ENCODE assay signal across 23 cellular contexts in genomic region chr14:48384786-48385185, GRCh38.
DNase-seq lines count a peak whose midpoint lies in the region; ATAC-seq, FAIRE-seq and TF ChIP-seq lines count a peak whose summit lies in the region.
"Had no signal": no experiment of that assay in that cellular context is flagged by ENCODE, and none has a peak within 500 bp of the region (broad histone marks: within the 10 kb centered on the region; RNA-seq: fewer than 3 reads in every experiment).

No MANE protein-coding gene starts in this region.

- no peaks in the 10 kb centered on the region for H3K27me3 Mint-ChIP-seq in astrocyte (ENCODE audit: low read depth, unreplicated experiment)
- H3K27me3 Mint-ChIP-seq: CD4-positive, alpha-beta T cell had no signal

- no peak overlapping the region for H3K9ac ChIP-seq in astrocyte (ENCODE audit: low read length)

- H3K4me2 ChIP-seq in astrocyte (ENCODE audit: low read length): no peak overlapping the region
- H3K4me2 ChIP-seq: A549, GM23338 had no signal

- 27% methylated on average over 1 of the region's 1 CpG for WGBS in prostate gland

- H3K27me3 ChIP-seq in astrocyte (ENCODE audit: insufficient read depth, low read length) (no peaks in the 10 kb centered on the region), prostate gland (replicated peaks; ENCODE audit: insufficient read depth) (no peaks in the 10 kb centered on the region)

- H3K36me3 ChIP-seq in astrocyte (ENCODE audit: insufficient read depth, low read length) (no peaks in the 10 kb centered on the region), prostate gland (no peaks in the 10 kb centered on the region)

- no peak overlapping the region for H3K4me3 Mint-ChIP-seq in astrocyte (ENCODE audit: unreplicated experiment)
- H3K4me3 Mint-ChIP-seq: CD4-positive, alpha-beta T cell; GM23338; HFFc6 had no signal

- ATAC-seq in omental fat pad (ENCODE audit: low FRiP score) (peak; percentile 28), GM18907 (IDR thresholded peaks at IDR 0.05; ENCODE audit: unreplicated experiment) (no peak), GM18909 (IDR thresholded peaks at IDR 0.05; ENCODE audit: poor library complexity, unreplicated experiment) (no peak)
- ATAC-seq: A549, GM23338, HCT116, K562 had no signal

- intact Hi-C loops in prostate gland (cut with DNase I): no loop called here

- FAIRE-seq in astrocyte (lab: Jason Lieb, UNC) (no peak), urothelium cell line (lab: Jason Lieb, UNC) (peak; percentile 59)
- FAIRE-seq: A549, HTR-8/SVneo, K562 had no signal

- no peak overlapping the region for H3K27ac ChIP-seq in astrocyte (ENCODE audit: low read depth, low read length)
- no peak overlapping the region for H3K27ac ChIP-seq in prostate gland
- H3K27ac ChIP-seq: A549, C4-2B, HL-60 had no signal

- no peaks in the 10 kb centered on the region for H4K20me1 ChIP-seq in astrocyte (ENCODE audit: insufficient read depth, low read length)

- H3K9me3 Mint-ChIP-seq in astrocyte (ENCODE audit: unreplicated experiment): no peaks in the 10 kb centered on the region
- H3K9me3 Mint-ChIP-seq: CD4-positive, alpha-beta T cell; GM23338 had no signal

- no peak for TF ChIP-seq POLR2A in prostate gland (IDR thresholded peaks at IDR 0.05)

- H3K36me3 Mint-ChIP-seq in astrocyte (ENCODE audit: low read depth, unreplicated experiment): no peaks in the 10 kb centered on the region

- no peak overlapping the region for H2AFZ ChIP-seq in astrocyte (ENCODE audit: low read depth, low read length)
- H2AFZ ChIP-seq: GM23338 had no signal

- DNase-seq in NCI-H226 (peak; percentile 78), astrocyte (ENCODE audit: low read depth) (peak; percentile 0), omental fat pad (ENCODE audit: low spot score) (no peak), urothelium cell line (ENCODE audit: low spot score) (no peak), prostate gland (ENCODE audit: low spot score) (no peak)
- DNase-seq: AML-193; Caco-2; CD4-positive, alpha-beta T cell; DMS153; DMS79; GF-D8; H7; HFFc6; IMR-90 had no signal

- no peaks in the 10 kb centered on the region for H3K4me1 ChIP-seq in astrocyte (ENCODE audit: insufficient read depth, low read length)
- H3K4me1 ChIP-seq in prostate gland (replicated peaks): no peaks in the 10 kb centered on the region
- H3K4me1 ChIP-seq: A549, Caco-2 had no signal

- H3K79me2 ChIP-seq in astrocyte (ENCODE audit: insufficient read depth, low read length): no peaks in the 10 kb centered on the region

- TF ChIP-seq CTCF in astrocyte (IDR thresholded peaks at IDR 0.05; ENCODE audit: insufficient read depth, low read depth, low read length) (no peak), omental fat pad (IDR thresholded peaks at IDR 0.05) (no peak), prostate gland (IDR thresholded peaks at IDR 0.05) (no peak)

- no peaks in the 10 kb centered on the region for H3K4me1 Mint-ChIP-seq in astrocyte (ENCODE audit: low read depth, unreplicated experiment)
- H3K4me1 Mint-ChIP-seq: GM23338 had no signal

- H3K9me3 ChIP-seq in astrocyte (ENCODE audit: insufficient read depth, low read depth, low read length) (no peaks in the 10 kb centered on the region), prostate gland (no peaks in the 10 kb centered on the region)
- H3K9me3 ChIP-seq: A549, Caco-2 had no signal

- H3K27ac Mint-ChIP-seq in astrocyte (ENCODE audit: unreplicated experiment): no peak overlapping the region
- H3K27ac Mint-ChIP-seq: CD4-positive, alpha-beta T cell; GM23338; HFFc6 had no signal

- no peak overlapping the region for H3K4me3 ChIP-seq in astrocyte (ENCODE audit: insufficient read depth, low read depth, low read length)
- H3K4me3 ChIP-seq in prostate gland: no peak overlapping the region
- H3K4me3 ChIP-seq: A549, GM23338, K562 had no signal

Comparison
In these comparisons a context has a peak if more than half of its experiments do, and no peak if none do; other contexts are left out.
1. DNase-seq: peak in NCI-H226 (single experiment) and astrocyte (single experiment); none in omental fat pad (single experiment), urothelium cell line (single experiment) and prostate gland (single experiment).